ENCODE assay signal across 22 cellular contexts in genomic region chr1:100428160-100428559, GRCh38.
DNase-seq lines count a peak whose midpoint lies in the region; ATAC-seq and TF ChIP-seq lines count a peak whose summit lies in the region.
"Had no signal": no experiment of that assay in that cellular context is flagged by ENCODE, and none has a peak within 500 bp of the region (broad histone marks: within the 10 kb centered on the region; RNA-seq: fewer than 3 reads in every experiment).

No MANE protein-coding gene starts in this region.

- peak overlapping the region; percentile 71 for H3K27ac Mint-ChIP-seq in activated T-cell treated with anti-CD3 and anti-CD28 coated beads, Interleukin-2, amount 50 U/mL, for 24 hours
- H3K27ac Mint-ChIP-seq in CD8-positive, alpha-beta memory T cell = peak overlapping the region; percentile 31 to 84 (median 68)
- peak overlapping the region; percentile 67 for H3K27ac Mint-ChIP-seq in activated CD4-positive, alpha-beta memory T cell treated with anti-CD3 and anti-CD28 coated beads, Interleukin-2, amount 10 ng/mL, durations not matched to agents 7 days and 5 days
- peak overlapping the region in 7 of 9 donors; percentile 3 to 66 (median 41) for H3K27ac Mint-ChIP-seq in naive thymus-derived CD4-positive, alpha-beta T cell
- H3K27ac Mint-ChIP-seq: brain had no signal

- CTCF ChIA-PET in CD8-positive, alpha-beta memory T cell (lab: Charles Lee) = interaction anchor here (0.6 to 1.9 kb wide), 3 partner anchors 12 to 68 kb away, joined by 3 to 5 read pairs (median 4); no protein-coding TSS in a partner anchor
- CTCF ChIA-PET in activated CD4-positive, alpha-beta memory T cell treated with anti-CD3 and anti-CD28 coated beads, Interleukin-2, amount 10 ng/mL, durations not matched to agents 7 days and 5 days (lab: Charles Lee) = no interaction called here
- CTCF ChIA-PET in naive thymus-derived CD4-positive, alpha-beta T cell (lab: Charles Lee) = no interaction called here

- ATAC-seq in naive thymus-derived CD4-positive, alpha-beta T cell = no peak
- ATAC-seq: left lung, psoas muscle had no signal

- H3K4me3 Mint-ChIP-seq in activated T-cell treated with anti-CD3 and anti-CD28 coated beads, Interleukin-2, amount 50 U/mL, for 24 hours = no peak overlapping the region
- peak overlapping the region in 2 of 7 donors; percentile 4 to 46 for H3K4me3 Mint-ChIP-seq in CD8-positive, alpha-beta memory T cell
- H3K4me3 Mint-ChIP-seq in activated CD4-positive, alpha-beta memory T cell treated with anti-CD3 and anti-CD28 coated beads, Interleukin-2, amount 10 ng/mL, durations not matched to agents 7 days and 5 days = no peak overlapping the region
- no peak overlapping the region for H3K4me3 Mint-ChIP-seq in naive thymus-derived CD4-positive, alpha-beta T cell
- H3K4me3 Mint-ChIP-seq: brain, immature natural killer cell had no signal

- no peak for TF ChIP-seq CTCF in esophagus muscularis mucosa (IDR thresholded peaks at IDR 0.05)

- H3K4me3 ChIP-seq in CD8-positive, alpha-beta memory T cell (ENCODE audit: low read length) = no peak overlapping the region
- H3K4me3 ChIP-seq in naive thymus-derived CD4-positive, alpha-beta T cell (ENCODE audit: low read length) = no peak overlapping the region
- H3K4me3 ChIP-seq in esophagus muscularis mucosa = no peak overlapping the region
- H3K4me3 ChIP-seq: BLaER1, left lung, MG63, psoas muscle had no signal

- H3K36me3 Mint-ChIP-seq in activated T-cell treated with anti-CD3 and anti-CD28 coated beads, Interleukin-2, amount 50 U/mL, for 24 hours (ENCODE audit: low read depth) = peaks cover 49% of the 10 kb centered on the region
- H3K36me3 Mint-ChIP-seq in CD8-positive, alpha-beta memory T cell = peaks cover 25 to 75% (median 33%) of the 10 kb centered on the region in 3 donors
- H3K36me3 Mint-ChIP-seq in activated CD4-positive, alpha-beta memory T cell treated with anti-CD3 and anti-CD28 coated beads, Interleukin-2, amount 10 ng/mL, durations not matched to agents 7 days and 5 days (ENCODE audit: low read depth) = peaks cover 68% of the 10 kb centered on the region
- peaks cover 10 to 59% (median 57%) of the 10 kb centered on the region in 5 donors for H3K36me3 Mint-ChIP-seq in naive thymus-derived CD4-positive, alpha-beta T cell
- H3K36me3 Mint-ChIP-seq: brain had no signal

- H3K27me3 Mint-ChIP-seq in activated T-cell treated with anti-CD3 and anti-CD28 coated beads, Interleukin-2, amount 50 U/mL, for 24 hours = no peaks in the 10 kb centered on the region
- no peaks in the 10 kb centered on the region for H3K27me3 Mint-ChIP-seq in CD8-positive, alpha-beta memory T cell
- H3K27me3 Mint-ChIP-seq in activated CD4-positive, alpha-beta memory T cell treated with anti-CD3 and anti-CD28 coated beads, Interleukin-2, amount 10 ng/mL, durations not matched to agents 7 days and 5 days = no peaks in the 10 kb centered on the region
- H3K27me3 Mint-ChIP-seq in naive thymus-derived CD4-positive, alpha-beta T cell = no peaks in the 10 kb centered on the region
- H3K27me3 Mint-ChIP-seq: brain had no signal

- peaks cover 2% of the 10 kb centered on the region for H3K9me3 Mint-ChIP-seq in activated T-cell treated with anti-CD3 and anti-CD28 coated beads, Interleukin-2, amount 50 U/mL, for 24 hours
- H3K9me3 Mint-ChIP-seq in CD8-positive, alpha-beta memory T cell = no peaks in the 10 kb centered on the region
- no peaks in the 10 kb centered on the region for H3K9me3 Mint-ChIP-seq in activated CD4-positive, alpha-beta memory T cell treated with anti-CD3 and anti-CD28 coated beads, Interleukin-2, amount 10 ng/mL, durations not matched to agents 7 days and 5 days
- peaks cover 0 to 2% (median 0%) of the 10 kb centered on the region in 11 donors for H3K9me3 Mint-ChIP-seq in naive thymus-derived CD4-positive, alpha-beta T cell
- H3K9me3 Mint-ChIP-seq: brain, immature natural killer cell had no signal

- peaks cover 71% of the 10 kb centered on the region for H3K4me1 Mint-ChIP-seq in activated T-cell treated with anti-CD3 and anti-CD28 coated beads, Interleukin-2, amount 50 U/mL, for 24 hours (ENCODE audit: low read depth)
- H3K4me1 Mint-ChIP-seq in CD8-positive, alpha-beta memory T cell = peaks cover 58 to 86% (median 85%) of the 10 kb centered on the region in 3 donors
- H3K4me1 Mint-ChIP-seq in activated CD4-positive, alpha-beta memory T cell treated with anti-CD3 and anti-CD28 coated beads, Interleukin-2, amount 10 ng/mL, durations not matched to agents 7 days and 5 days = peaks cover 67% of the 10 kb centered on the region
- peaks cover 22 to 85% (median 62%) of the 10 kb centered on the region in 7 donors for H3K4me1 Mint-ChIP-seq in naive thymus-derived CD4-positive, alpha-beta T cell
- H3K4me1 Mint-ChIP-seq: brain had no signal

- intact Hi-C loops in naive thymus-derived CD4-positive, alpha-beta T cell (cut with micrococcal nuclease) = loop anchor here in 1 of 2 donors (1.0 kb wide), 1 partner anchor 12 kb away; no protein-coding TSS in a partner anchor
- intact Hi-C loops in esophagus muscularis mucosa (cut with DNase I) = no loop called here

- POLR2A ChIA-PET in CD8-positive, alpha-beta memory T cell (lab: Charles Lee) = no interaction called here
- POLR2A ChIA-PET in activated CD4-positive, alpha-beta memory T cell treated with anti-CD3 and anti-CD28 coated beads, Interleukin-2, amount 10 ng/mL, durations not matched to agents 7 days and 5 days (lab: Charles Lee) = no interaction called here
- POLR2A ChIA-PET in naive thymus-derived CD4-positive, alpha-beta T cell (lab: Charles Lee) = interaction anchor here (1.0 to 1.4 kb wide), 4 partner anchors 12 to 186 kb away, joined by 3 to 5 read pairs (median 4); no protein-coding TSS in a partner anchor

- H3K9me3 ChIP-seq in CD8-positive, alpha-beta memory T cell (ENCODE audit: low read length) = no peaks in the 10 kb centered on the region
- no peaks in the 10 kb centered on the region for H3K9me3 ChIP-seq in naive thymus-derived CD4-positive, alpha-beta T cell (ENCODE audit: control insufficient read depth in 2 of 3, low read length in 3 of 3)
- no peaks in the 10 kb centered on the region for H3K9me3 ChIP-seq in esophagus muscularis mucosa
- H3K9me3 ChIP-seq: BLaER1, left lung, MG63, psoas muscle had no signal

- peaks cover 41% of the 10 kb centered on the region for H3K4me1 ChIP-seq in CD8-positive, alpha-beta memory T cell (ENCODE audit: insufficient read depth, low read length)
- peaks cover 27 to 50% of the 10 kb centered on the region in 2 donors for H3K4me1 ChIP-seq in naive thymus-derived CD4-positive, alpha-beta T cell (ENCODE audit: control insufficient read depth in 2 of 2, insufficient read depth in 2 of 2, low read length in 2 of 2)
- peaks cover 0 to 4% (median 0%) of the 10 kb centered on the region in 4 donors for H3K4me1 ChIP-seq in esophagus muscularis mucosa
- H3K4me1 ChIP-seq: psoas muscle had no signal

- no peak for TF ChIP-seq EP300 in esophagus muscularis mucosa (IDR thresholded peaks at IDR 0.05)

- no peak overlapping the region for H3K27ac ChIP-seq in CD8-positive, alpha-beta memory T cell (ENCODE audit: low read depth, low read length)
- H3K27ac ChIP-seq in naive thymus-derived CD4-positive, alpha-beta T cell (ENCODE audit: low read depth, low read length) = no peak overlapping the region
- H3K27ac ChIP-seq in esophagus muscularis mucosa (replicated peaks in 1 of 4) = no peak overlapping the region
- H3K27ac ChIP-seq: BLaER1, left lung, psoas muscle had no signal

- no peak for TF ChIP-seq POLR2A in esophagus muscularis mucosa (IDR thresholded peaks at IDR 0.05; ENCODE audit: low read depth)

- H3K36me3 ChIP-seq in CD8-positive, alpha-beta memory T cell (ENCODE audit: insufficient read depth, low read length) = peaks cover 5% of the 10 kb centered on the region
- peaks cover 0 to 12% (median 11%) of the 10 kb centered on the region in 3 experiments for H3K36me3 ChIP-seq in naive thymus-derived CD4-positive, alpha-beta T cell (ENCODE audit: control insufficient read depth in 2 of 3, insufficient read depth in 3 of 3, low read length in 3 of 3)
- H3K36me3 ChIP-seq in esophagus muscularis mucosa = peaks cover 0 to 15% (median 0%) of the 10 kb centered on the region in 4 donors
- H3K36me3 ChIP-seq: MG63 had no signal

- H3K27me3 ChIP-seq in CD8-positive, alpha-beta memory T cell (ENCODE audit: insufficient read depth, low read length, poor library complexity, severe bottlenecking) = no peaks in the 10 kb centered on the region
- H3K27me3 ChIP-seq in naive thymus-derived CD4-positive, alpha-beta T cell (ENCODE audit: control insufficient read depth in 2 of 2, insufficient read depth in 2 of 2, low read length in 2 of 2) = no peaks in the 10 kb centered on the region
- H3K27me3 ChIP-seq in esophagus muscularis mucosa = no peaks in the 10 kb centered on the region
- H3K27me3 ChIP-seq: BLaER1, left lung, MG63 had no signal

- DNase-seq in activated T-cell treated with anti-CD3 and anti-CD28 coated beads, Interleukin-2, amount 50 U/mL, for 24 hours = no peak
- DNase-seq in activated T-cell treated with anti-CD3 and anti-CD28 coated beads, Interleukin-2, amount 50 U/mL, for 1 hour = no peak
- DNase-seq in CD8-positive, alpha-beta memory T cell = no peak
- no peak for DNase-seq in activated CD4-positive, alpha-beta memory T cell treated with anti-CD3 and anti-CD28 coated beads, Interleukin-2, amount 10 ng/mL, durations not matched to agents 7 days and 5 days
- DNase-seq in naive thymus-derived CD4-positive, alpha-beta T cell = no peak
- DNase-seq in esophagus muscularis mucosa (ENCODE audit: extremely low spot score) (no peak), NCI-H226 (no peak)
- DNase-seq: effector CD4-positive, alpha-beta T cell; erythroblast; foreskin melanocyte; immature natural killer cell; KBM-7; left lung; MG63; NCI-H1417 treated with DMSO at 0.1 percent for 48 hours; NCI-H2107; NCI-H510A treated with DMSO at 0.1 percent for 48 hours; psoas muscle; SIG-M5; stimulated activated CD4-positive, alpha-beta T cell treated with anti-CD3 and anti-CD28 coated beads, Interleukin-1b, Interleukin-23, amount 100 ng/mL, for 48 hours had no signal
